Comparison of ENCODE assay signal across 8 cellular contexts in genomic region chrX:40097101-40097491, GRCh38. TPM values are rescaled to one million over a fixed set of nuclear protein-coding genes. Genes with fewer than 3 reads are reported as not detected.
DNase-seq lines count a peak whose midpoint lies in the region; ATAC-seq and TF ChIP-seq lines count a peak whose summit lies in the region.

No MANE protein-coding gene starts in this region.

- H3K36me3 Mint-ChIP-seq in T-helper 17 cell (ENCODE audit: low read depth) = no peaks in the 10 kb centered on the region

- H3K27ac Mint-ChIP-seq in T-helper 17 cell = peak overlapping the region; percentile 82

- peak; percentile 11 for ATAC-seq in T-helper 17 cell
- no peak for ATAC-seq in GM19463 (IDR thresholded peaks at IDR 0.05; ENCODE audit: unreplicated experiment)

- H3K4me2 ChIP-seq in skeletal muscle satellite cell (ENCODE audit: low read length) = peak overlapping the region; percentile 91

- H3K27me3 Mint-ChIP-seq in T-helper 17 cell = no peaks in the 10 kb centered on the region

- H3K9me3 ChIP-seq in T-helper 17 cell (ENCODE audit: control insufficient read depth, low read length, poor library complexity, severe bottlenecking) = no peaks in the 10 kb centered on the region
- H3K9me3 ChIP-seq in skeletal muscle satellite cell (replicated peaks; ENCODE audit: low read length) = no peaks in the 10 kb centered on the region

- H3K4me3 ChIP-seq in fibroblast of the aortic adventitia (ENCODE audit: low read depth, low read length) (peak overlapping the region; percentile 68), skeletal muscle satellite cell (ENCODE audit: low read length) (peak overlapping the region; percentile 77)

- peaks cover 18% of the 10 kb centered on the region for H3K27me3 ChIP-seq in skeletal muscle satellite cell (ENCODE audit: control insufficient read depth, insufficient read depth, low read length)

- no peaks in the 10 kb centered on the region for H3K36me3 ChIP-seq in skeletal muscle satellite cell (ENCODE audit: insufficient read depth, low read length)

- peak overlapping the region; percentile 81 for H3K9ac ChIP-seq in skeletal muscle satellite cell (ENCODE audit: low read depth, low read length)

- peaks cover 25% of the 10 kb centered on the region for H3K4me1 Mint-ChIP-seq in T-helper 17 cell

- TF ChIP-seq CTCF in fibroblast of the aortic adventitia (IDR thresholded peaks at IDR 0.05; ENCODE audit: insufficient read depth, low read length) = no peak

- peak overlapping the region; percentile 95 for H3K4me3 Mint-ChIP-seq in T-helper 17 cell

- H3K4me1 ChIP-seq in skeletal muscle satellite cell (ENCODE audit: control insufficient read depth, insufficient read depth, low read length) = peaks cover 9% of the 10 kb centered on the region

- DNase-seq in DMS 273 (lab: John Stamatoyannopoulos, UW; ENCODE audit: unreplicated experiment) = peak; percentile 79
- no peak for DNase-seq in DMS 273 treated with DMSO at 0.1 percent for 48 hours (lab: John Stamatoyannopoulos, UW)
- DNase-seq in T-helper 17 cell = no peak
- no peak for DNase-seq in fibroblast of the aortic adventitia (ENCODE audit: low read depth)
- DNase-seq in iPS-NIHi11 (ENCODE audit: low spot score) = no peak
- DNase-seq in A172 (ENCODE audit: low spot score) = no peak

RNA-seq across cellular contexts. Expression of gene BCOR, which starts 0.7 kb away (rescaled TPM):
- total RNA-seq in T-helper 17 cell (10 to 100 TPM; 24.7 to 29.1 TPM), fibroblast of the aortic adventitia (ENCODE audit: low replicate concordance) (8.2 and 12.7 TPM in 2 replicates)
- total RNA-seq in skeletal muscle satellite cell (2012; rRNA removed) = 5.6 and 7.0 TPM in 2 replicates
- total RNA-seq in A172 (2014; rRNA removed; shearing (Covaris generic)) = 10.9 and 20.5 TPM in 2 replicates
